ENCODE assay signal across 1 cellular context in genomic region chr4:111204807-111205206, GRCh38.
TF ChIP-seq lines count a peak whose summit lies in the region.

No MANE protein-coding gene starts in this region.

TF ChIP-seq in A549, 52 proteins besides CTCF, POLR2A, EP300 and RAD21 (continued from another document):
- no peak for TF ChIP-seq PBX3 (IDR thresholded peaks at IDR 0.05)
- no peak for TF ChIP-seq RCOR1 (IDR thresholded peaks at IDR 0.05; ENCODE audit: low read depth, low read length)
